In the genomic region with DNA sequence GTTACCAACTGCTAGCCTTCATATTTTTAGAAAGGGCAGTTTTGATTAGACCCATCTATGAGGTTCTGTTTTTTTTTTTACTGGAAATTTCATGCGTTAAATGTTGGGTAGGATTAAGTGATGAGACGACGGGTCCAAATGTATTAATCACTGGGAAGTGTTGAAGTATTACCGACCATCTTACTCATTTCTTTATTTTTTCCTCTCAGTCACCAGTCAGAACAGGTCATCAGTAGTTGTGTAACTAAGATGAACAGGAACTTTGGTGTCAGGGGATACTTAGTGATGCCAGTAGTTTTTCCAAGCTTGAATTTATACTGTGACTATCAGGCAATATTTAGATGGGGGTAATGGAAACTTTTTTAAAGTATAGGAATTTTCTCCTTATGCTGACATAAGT, we compare ENCODE assay signal across 26 cellular contexts. TPM values are rescaled to one million over a fixed set of nuclear protein-coding genes. Genes with fewer than 3 reads are reported as not detected.
DNase-seq lines count a peak whose midpoint lies in the region; ATAC-seq, FAIRE-seq and TF ChIP-seq lines count a peak whose summit lies in the region.
"Had no signal": no experiment of that assay in that cellular context is flagged by ENCODE, and none has a peak within 500 bp of the region (broad histone marks: within the 10 kb centered on the region; RNA-seq: fewer than 3 reads in every experiment).

No MANE protein-coding gene starts in this region.

- DNase-seq in AG20443 (ENCODE audit: low spot score) (peak; percentile 51), IMR-90 (peak; percentile 48), cardiac fibroblast (ENCODE audit: low read depth in 2 of 2) (peak; percentile 33 to 77), kidney tubule cell (ENCODE audit: low spot score) (peak; percentile 62), NOMO-1 treated with DMSO at 0.1 percent for 48 hours (lab: John Stamatoyannopoulos, UW; ENCODE audit: unreplicated experiment) (no peak), HTR-8/SVneo (ENCODE audit: insufficient read length, low spot score) (no peak)
- DNase-seq: activated CD4-positive, alpha-beta T cell treated with anti-CD3 and anti-CD28 coated beads for 4 hours; activated naive CD8-positive, alpha-beta T cell treated with anti-CD3 and anti-CD28 coated beads, Interleukin-2, amount 10 ng/mL, durations not matched to agents 7 days and 5 days; body of pancreas; CD8-positive, alpha-beta memory T cell; cortex of kidney; H7; Kasumi-1; midbrain; NCI-H2081 treated with DMSO at 0.1 percent for 48 hours; SHP77 treated with DMSO at 0.1 percent for 48 hours; sigmoid colon had no signal

- H3K9me3 ChIP-seq in IMR-90 (ENCODE audit: control insufficient read depth, insufficient read depth, low read length), result no peaks in the 10 kb centered on the region
- H3K9me3 ChIP-seq: body of pancreas, sigmoid colon, thoracic aorta had no signal

- H2BK15ac ChIP-seq in IMR-90 (ENCODE audit: low read depth, low read length), result no peak overlapping the region

- H3K4me1 ChIP-seq in IMR-90 (ENCODE audit: control insufficient read depth, insufficient read depth, low read length), result peaks cover 2% of the 10 kb centered on the region; the same call in 1 of the 2 replicates
- H3K4me1 ChIP-seq: body of pancreas, parathyroid adenoma, sigmoid colon had no signal

- TF ChIP-seq CTCF in IMR-90 (conservative IDR thresholded peaks at IDR 0.05; ENCODE audit: low read depth, low read length) (no peak), cardiac fibroblast (IDR thresholded peaks at IDR 0.05; ENCODE audit: low read depth, low read length) (no peak)

- no peak overlapping the region for H3K14ac ChIP-seq in IMR-90 (replicated peaks; ENCODE audit: low read depth, low read length)

- no peak overlapping the region for H3K18ac ChIP-seq in IMR-90 (ENCODE audit: low read depth, low read length)

- H2BK20ac ChIP-seq in IMR-90 (ENCODE audit: low read depth, low read length), result no peak overlapping the region

- WGBS in IMR-90 (ENCODE audit: extremely low coverage in 2 of 2, insufficient read length in 1 of 2), 2 experiments, result no CpG with 5 or more reads among the region's 4 CpGs

- H2AK9ac ChIP-seq in IMR-90 (replicated peaks; ENCODE audit: low read depth, low read length, poor library complexity), result no peak overlapping the region

- intact Hi-C loops in IMR-90 (cut with micrococcal nuclease), result no loop called here

- dilution Hi-C loops in IMR-90 (cut with HindIII; ENCODE audit: low sequenced_read_pairs, unreplicated experiment), result no loop called here

- TF ChIP-seq POLR2A in IMR-90 (IDR thresholded peaks at IDR 0.05; ENCODE audit: low read depth, low read length), result no peak
- no peak for TF ChIP-seq POLR2A in GM18505 (IDR thresholded peaks at IDR 0.05; ENCODE audit: borderline replicate concordance, extremely low read depth, insufficient read depth, insufficient read length)

- H3K23ac ChIP-seq in IMR-90 (ENCODE audit: low read depth, low read length), result no peak overlapping the region

- H3K9ac ChIP-seq in IMR-90 (ENCODE audit: low read depth, low read length), result no peak overlapping the region
- H3K9ac ChIP-seq: parathyroid adenoma had no signal

- in situ Hi-C loops in IMR-90 (cut with MboI; ENCODE audit: low sequenced_read_pairs), result no loop called here

- no peak overlapping the region for H4K5ac ChIP-seq in IMR-90 (ENCODE audit: low read depth, low read length)

- H3K4ac ChIP-seq in IMR-90 (ENCODE audit: low read depth, low read length), result no peak overlapping the region

- H3K27me3 ChIP-seq in IMR-90 (ENCODE audit: control insufficient read depth, insufficient read depth, low read length), result no peaks in the 10 kb centered on the region
- H3K27me3 ChIP-seq: body of pancreas, sigmoid colon had no signal

- H3K9me1 ChIP-seq in IMR-90 (ENCODE audit: insufficient read depth, low read length), result no peaks in the 10 kb centered on the region; the same call in 1 of the 2 replicates

- H3K79me1 ChIP-seq in IMR-90 (ENCODE audit: low read depth in 1 of 2, low read length in 2 of 2), result peaks cover 0 to 5% of the 10 kb centered on the region in 2 experiments; a peak in 2 of 4 replicates

- H2AFZ ChIP-seq in IMR-90 (replicated peaks; ENCODE audit: low read length, poor library complexity), result no peak overlapping the region
- H2AFZ ChIP-seq: parathyroid adenoma had no signal

- no peak for TF ChIP-seq RAD21 in IMR-90 (IDR thresholded peaks at IDR 0.05; ENCODE audit: low read length)

- H2BK5ac ChIP-seq in IMR-90 (ENCODE audit: low read depth, low read length, poor library complexity, severe bottlenecking), result no peak overlapping the region

- POLR2A ChIA-PET in IMR-90 (lab: Charles Lee; ENCODE audit: unreplicated experiment), result no interaction called here

- ATAC-seq in IMR-90 (ENCODE audit: low read depth) (no peak), HG03571 (IDR thresholded peaks at IDR 0.05; ENCODE audit: unreplicated experiment) (no peak), GM18505 (IDR thresholded peaks at IDR 0.05; ENCODE audit: unreplicated experiment) (no peak)
- ATAC-seq: activated T-helper 17 cell treated with anti-CD3 and anti-CD28 coated beads, Interleukin-2, amount 50 U/mL, for 72 hours; body of pancreas; natural killer cell treated with Interleukin-12 subunit alpha and Interleukin-12 subunit beta and Interleukin-15 and Interleukin-18, amount 100 ng/mL, for 72 hours; stimulated activated effector memory CD8-positive, alpha-beta T cell treated with anti-CD3 and anti-CD28 coated beads, Interleukin-12 subunit alpha, Interleukin-12 subunit beta, amount 100 ng/mL, for 72 hours had no signal

- no peak overlapping the region for H4K8ac ChIP-seq in IMR-90 (ENCODE audit: low read depth in 2 of 2, low read length in 2 of 2)

- no peak overlapping the region for H2BK120ac ChIP-seq in IMR-90 (ENCODE audit: low read depth, low read length)

- H2AK5ac ChIP-seq in IMR-90 (ENCODE audit: low read depth, low read length), result no peak overlapping the region

- H4K91ac ChIP-seq in IMR-90 (ENCODE audit: insufficient read depth, low read depth, low read length), result no peak overlapping the region

- no peak for FAIRE-seq in HTR-8/SVneo (lab: Jason Lieb, UNC)
- FAIRE-seq: endometrium, GM12892 had no signal

- H3K4me3 ChIP-seq in IMR-90 (ENCODE audit: insufficient read depth, low read depth, low read length) (no peak overlapping the region), cardiac fibroblast (replicated peaks in 1 of 2; ENCODE audit: low read depth in 2 of 2, low read length in 2 of 2) (no peak overlapping the region)
- H3K4me3 ChIP-seq: body of pancreas, sigmoid colon, thoracic aorta had no signal

- peaks cover 5% of the 10 kb centered on the region for H3K36me3 ChIP-seq in IMR-90 (ENCODE audit: control insufficient read depth, insufficient read depth, low read length)

- no peak overlapping the region for H3K56ac ChIP-seq in IMR-90 (ENCODE audit: extremely low read depth, insufficient read depth, low read length)

- no peak overlapping the region for H3K4me2 ChIP-seq in IMR-90 (ENCODE audit: low read depth, low read length)

- no peaks in the 10 kb centered on the region for H4K20me1 ChIP-seq in IMR-90 (ENCODE audit: insufficient read depth, low read length)

- no peak overlapping the region for H3K27ac ChIP-seq in IMR-90 (ENCODE audit: insufficient read depth, low read length)
- H3K27ac ChIP-seq: body of pancreas, parathyroid adenoma, sigmoid colon, thoracic aorta had no signal

- no TSS peak for BruUV-seq in IMR-90 (replicated peaks; lab: Mats Ljungman, UMichigan)

- CTCF ChIA-PET in IMR-90 (lab: Yijun Ruan, JAX), result no interaction called here

TF ChIP-seq in IMR-90, 13 proteins besides CTCF, POLR2A, EP300 and RAD21:
- no peak for TF ChIP-seq MXI1 (IDR thresholded peaks at IDR 0.05; ENCODE audit: borderline replicate concordance, low read depth, low read length)
- peak; percentile 69 for TF ChIP-seq CEBPB (IDR thresholded peaks at IDR 0.05; ENCODE audit: low read depth, low read length)
- TF ChIP-seq SMC3 (IDR thresholded peaks at IDR 0.05; ENCODE audit: low read depth, low read length), result no peak
- no peak for TF ChIP-seq NFE2L2 (IDR thresholded peaks at IDR 0.05; ENCODE audit: low read depth, low read length)
- TF ChIP-seq MAZ (IDR thresholded peaks at IDR 0.05; ENCODE audit: borderline replicate concordance, low read depth, low read length), result no peak

RNA-seq across cellular contexts. Expression of a gene that starts 14.2 kb away (rescaled TPM):
- 16.7 and 26.1 TPM in 2 replicates for total RNA-seq in IMR-90 (2012; rRNA removed)
- 7.6 and 8.7 TPM in 2 replicates for polyA plus RNA-seq in IMR-90 (2012; rRNA removed)
- polyA plus RNA-seq in IMR-90 (2012; cell fraction: cytosol; rRNA removed), result 4.7 and 10.8 TPM in 2 replicates
- 2.5 and 3.7 TPM in 2 replicates for polyA plus RNA-seq in IMR-90 (2012; cell fraction: nucleus; rRNA removed; ENCODE audit: low replicate concordance)

Comparison
In these comparisons a context has a peak if more than half of its experiments do, and no peak if none do; other contexts are left out.
1. DNase-seq: peak in AG20443 (single experiment), IMR-90 (single experiment), cardiac fibroblast (2 of 2) and kidney tubule cell (single experiment); none in NOMO-1 treated with DMSO at 0.1 percent for 48 hours (single experiment) and HTR-8/SVneo (single experiment).